In genomic region chr1:26602378-26602959, GRCh38 we compare ENCODE assay signal across 8 cellular contexts.
A peak's percentile ranks its signal among the peaks of the same experiment; 100 is the strongest.
DNase-seq lines count a peak whose midpoint lies in the region; ATAC-seq, FAIRE-seq and TF ChIP-seq lines count a peak whose summit lies in the region.

No MANE protein-coding gene starts in this region.

- peaks cover 5% of the 10 kb centered on the region for H3K4me1 Mint-ChIP-seq in activated T-helper 17 cell treated with anti-CD3 and anti-CD28 coated beads, Interleukin-2, amount 50 U/mL, for 72 hours

- H3K4me3 ChIP-seq in Loucy (ENCODE audit: low read length, poor library complexity, severe bottlenecking) (no peak overlapping the region), choroid plexus epithelial cell (ENCODE audit: low read depth, low read length) (no peak overlapping the region), lower lobe of right lung (no peak overlapping the region), vagina (no peak overlapping the region)

- FAIRE-seq in RCC 7860 (lab: Jason Lieb, UNC) = peak; percentile 82

- no peaks in the 10 kb centered on the region for H4K20me1 ChIP-seq in Loucy (ENCODE audit: insufficient read depth, low read length, poor library complexity, severe bottlenecking)

- no peaks in the 10 kb centered on the region for H3K36me3 ChIP-seq in Loucy (ENCODE audit: insufficient read depth, low read length)
- H3K36me3 ChIP-seq in lower lobe of right lung = no peaks in the 10 kb centered on the region
- H3K36me3 ChIP-seq in vagina = no peaks in the 10 kb centered on the region

- no peak overlapping the region for H3K27ac Mint-ChIP-seq in activated T-helper 17 cell treated with anti-CD3 and anti-CD28 coated beads, Interleukin-2, amount 50 U/mL, for 72 hours

- no peaks in the 10 kb centered on the region for H3K27me3 ChIP-seq in Loucy (ENCODE audit: insufficient read depth, low read length, poor library complexity, severe bottlenecking)
- H3K27me3 ChIP-seq in lower lobe of right lung (ENCODE audit: low read depth) = no peaks in the 10 kb centered on the region
- H3K27me3 ChIP-seq in vagina = no peaks in the 10 kb centered on the region

- no peak overlapping the region for H3K4me2 ChIP-seq in Loucy (ENCODE audit: low read depth, low read length, poor library complexity, severe bottlenecking)

- H3K4me3 Mint-ChIP-seq in activated T-helper 17 cell treated with anti-CD3 and anti-CD28 coated beads, Interleukin-2, amount 50 U/mL, for 72 hours = no peak overlapping the region

- H3K27ac ChIP-seq in lower lobe of right lung (no peak overlapping the region), vagina (no peak overlapping the region)

- H3K9me3 Mint-ChIP-seq in activated T-helper 17 cell treated with anti-CD3 and anti-CD28 coated beads, Interleukin-2, amount 50 U/mL, for 72 hours = no peaks in the 10 kb centered on the region

- H3K79me2 ChIP-seq in Loucy (ENCODE audit: insufficient read depth, low read length) = no peaks in the 10 kb centered on the region

- peak overlapping the region; percentile 61 for H2AFZ ChIP-seq in Loucy (ENCODE audit: low read length)

- ATAC-seq in Right ventricle myocardium superior (ENCODE audit: poor library complexity) (peak; percentile 80), lower lobe of right lung (peak; percentile 56 to 64)
- no peak for ATAC-seq in activated T-helper 17 cell treated with anti-CD3 and anti-CD28 coated beads, Interleukin-2, amount 50 U/mL, for 72 hours (replicated peaks)

- H3K36me3 Mint-ChIP-seq in activated T-helper 17 cell treated with anti-CD3 and anti-CD28 coated beads, Interleukin-2, amount 50 U/mL, for 72 hours (ENCODE audit: low read depth) = no peaks in the 10 kb centered on the region

- H3K9me3 ChIP-seq in Loucy (ENCODE audit: insufficient read depth, low read depth, low read length) (no peaks in the 10 kb centered on the region), lower lobe of right lung (no peaks in the 10 kb centered on the region), vagina (no peaks in the 10 kb centered on the region)

- H3K9me2 ChIP-seq in Loucy (replicated peaks; ENCODE audit: low read depth, low read length) = no peaks in the 10 kb centered on the region

- TF ChIP-seq CTCF in Loucy (conservative IDR thresholded peaks at IDR 0.05; ENCODE audit: low read length) = peak; percentile 94
- peak; percentile 74 for TF ChIP-seq CTCF in choroid plexus epithelial cell (conservative IDR thresholded peaks at IDR 0.05; ENCODE audit: low read depth, low read length)
- TF ChIP-seq CTCF in lower lobe of right lung (IDR thresholded peaks at IDR 0.05) = peak; percentile 91
- TF ChIP-seq CTCF in vagina (IDR thresholded peaks at IDR 0.05) = peak; percentile 72 to 90 (median 74)

- H3K4me1 ChIP-seq in Loucy (ENCODE audit: insufficient read depth, low read length, poor library complexity, severe bottlenecking) (peaks cover 10% of the 10 kb centered on the region), lower lobe of right lung (peaks cover 18% of the 10 kb centered on the region), vagina (no peaks in the 10 kb centered on the region)

- H3K27me3 Mint-ChIP-seq in activated T-helper 17 cell treated with anti-CD3 and anti-CD28 coated beads, Interleukin-2, amount 50 U/mL, for 72 hours = no peaks in the 10 kb centered on the region

- no peak for DNase-seq in Right ventricle myocardium superior
- no peak for DNase-seq in cardiac septum (ENCODE audit: low spot score)
- DNase-seq in RCC 7860 (ENCODE audit: low spot score) = peak; percentile 57
- DNase-seq in choroid plexus epithelial cell (ENCODE audit: low read depth) = peak; percentile 78
- no peak for DNase-seq in lower lobe of right lung
- no peak for DNase-seq in vagina (ENCODE audit: extremely low spot score in 2 of 2)

- H3K9ac ChIP-seq in Loucy (ENCODE audit: low read depth, low read length, poor library complexity, severe bottlenecking) = no peak overlapping the region

- no peaks in the 10 kb centered on the region for H3F3A ChIP-seq in Loucy (ENCODE audit: low read depth)

- intact Hi-C loops in Right ventricle myocardium superior (cut with DNase I) (loop anchor here (2.0 to 5.0 kb wide), 3 partner anchors 85 to 275 kb away; no protein-coding TSS in a partner anchor), cardiac septum (cut with DNase I) (loop anchor here (5.0 kb wide), 1 partner anchor 275 kb away; no protein-coding TSS in a partner anchor), lower lobe of right lung (cut with DNase I) (no loop called here), vagina (cut with DNase I) (loop anchor here (2.0 to 5.0 kb wide), 2 partner anchors 14 to 190 kb away; no protein-coding TSS in a partner anchor)

- no peak for TF ChIP-seq POLR2A in vagina (IDR thresholded peaks at IDR 0.05)

Comparison
In these comparisons a context has a peak if more than half of its experiments do, and no peak if none do; other contexts are left out.
1. DNase-seq: peak in RCC 7860 (single experiment) and choroid plexus epithelial cell (single experiment); none in Right ventricle myocardium superior (single experiment), cardiac septum (single experiment), lower lobe of right lung (single experiment) and vagina (0 of 2).
2. Peak in every context shown above with its lines, with median percentiles within 50 percentile points of each other: CTCF ChIP-seq.